1 cellular context compared by ENCODE assay signal in the genomic region with DNA sequence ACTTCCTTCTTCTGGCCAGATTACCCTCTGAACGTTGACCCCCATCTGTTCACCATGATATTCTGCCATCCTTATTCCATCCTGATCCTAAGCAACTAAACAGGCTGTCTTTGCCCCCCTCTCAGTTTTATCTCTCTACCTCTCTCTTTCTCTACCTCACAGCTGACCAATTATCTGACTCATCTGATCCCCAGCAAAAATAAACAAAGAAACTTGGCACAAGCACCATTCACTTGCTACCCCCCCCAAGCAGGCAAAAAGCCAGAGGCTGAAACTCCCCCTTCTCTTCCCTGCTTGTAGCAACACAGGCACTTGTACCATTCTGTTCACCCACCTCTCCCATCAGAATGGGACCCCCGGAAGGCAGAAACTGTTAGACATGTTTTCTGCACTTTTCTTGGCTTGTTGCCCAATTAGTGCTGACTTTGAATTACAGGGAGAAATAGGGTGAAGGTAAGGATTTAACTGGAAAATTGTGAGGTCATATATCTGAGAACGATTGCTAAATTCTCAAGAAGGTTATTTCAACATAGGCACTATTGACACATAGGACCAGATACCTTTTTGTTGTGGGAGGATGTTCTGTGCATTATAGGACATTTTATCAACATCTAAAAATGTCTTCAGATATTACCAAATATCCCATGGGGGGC.
TF ChIP-seq lines count a peak whose summit lies in the region.

No MANE protein-coding gene starts in this region.

TF ChIP-seq in HepG2, 621 proteins besides CTCF, POLR2A, EP300 and RAD21 (continued from another document and continues in another):
- TF ChIP-seq, protein P1, sequence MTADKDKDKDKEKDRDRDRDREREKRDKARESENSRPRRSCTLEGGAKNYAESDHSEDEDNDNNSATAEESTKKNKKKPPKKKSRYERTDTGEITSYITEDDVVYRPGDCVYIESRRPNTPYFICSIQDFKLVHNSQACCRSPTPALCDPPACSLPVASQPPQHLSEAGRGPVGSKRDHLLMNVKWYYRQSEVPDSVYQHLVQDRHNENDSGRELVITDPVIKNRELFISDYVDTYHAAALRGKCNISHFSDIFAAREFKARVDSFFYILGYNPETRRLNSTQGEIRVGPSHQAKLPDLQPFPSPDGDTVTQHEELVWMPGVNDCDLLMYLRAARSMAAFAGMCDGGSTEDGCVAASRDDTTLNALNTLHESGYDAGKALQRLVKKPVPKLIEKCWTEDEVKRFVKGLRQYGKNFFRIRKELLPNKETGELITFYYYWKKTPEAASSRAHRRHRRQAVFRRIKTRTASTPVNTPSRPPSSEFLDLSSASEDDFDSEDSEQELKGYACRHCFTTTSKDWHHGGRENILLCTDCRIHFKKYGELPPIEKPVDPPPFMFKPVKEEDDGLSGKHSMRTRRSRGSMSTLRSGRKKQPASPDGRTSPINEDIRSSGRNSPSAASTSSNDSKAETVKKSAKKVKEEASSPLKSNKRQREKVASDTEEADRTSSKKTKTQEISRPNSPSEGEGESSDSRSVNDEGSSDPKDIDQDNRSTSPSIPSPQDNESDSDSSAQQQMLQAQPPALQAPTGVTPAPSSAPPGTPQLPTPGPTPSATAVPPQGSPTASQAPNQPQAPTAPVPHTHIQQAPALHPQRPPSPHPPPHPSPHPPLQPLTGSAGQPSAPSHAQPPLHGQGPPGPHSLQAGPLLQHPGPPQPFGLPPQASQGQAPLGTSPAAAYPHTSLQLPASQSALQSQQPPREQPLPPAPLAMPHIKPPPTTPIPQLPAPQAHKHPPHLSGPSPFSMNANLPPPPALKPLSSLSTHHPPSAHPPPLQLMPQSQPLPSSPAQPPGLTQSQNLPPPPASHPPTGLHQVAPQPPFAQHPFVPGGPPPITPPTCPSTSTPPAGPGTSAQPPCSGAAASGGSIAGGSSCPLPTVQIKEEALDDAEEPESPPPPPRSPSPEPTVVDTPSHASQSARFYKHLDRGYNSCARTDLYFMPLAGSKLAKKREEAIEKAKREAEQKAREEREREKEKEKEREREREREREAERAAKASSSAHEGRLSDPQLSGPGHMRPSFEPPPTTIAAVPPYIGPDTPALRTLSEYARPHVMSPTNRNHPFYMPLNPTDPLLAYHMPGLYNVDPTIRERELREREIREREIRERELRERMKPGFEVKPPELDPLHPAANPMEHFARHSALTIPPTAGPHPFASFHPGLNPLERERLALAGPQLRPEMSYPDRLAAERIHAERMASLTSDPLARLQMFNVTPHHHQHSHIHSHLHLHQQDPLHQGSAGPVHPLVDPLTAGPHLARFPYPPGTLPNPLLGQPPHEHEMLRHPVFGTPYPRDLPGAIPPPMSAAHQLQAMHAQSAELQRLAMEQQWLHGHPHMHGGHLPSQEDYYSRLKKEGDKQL (CRISPR knock-in tag; IDR thresholded peaks at IDR 0.05; ENCODE audit: low read depth): no peak
- no peak for TF ChIP-seq PAWR (CRISPR knock-in tag; IDR thresholded peaks at IDR 0.05; ENCODE audit: borderline replicate concordance)
- no peak for TF ChIP-seq BORCS8-MEF2B (CRISPR knock-in tag; IDR thresholded peaks at IDR 0.05)
- no peak for TF ChIP-seq ZNF556 (CRISPR knock-in tag; IDR thresholded peaks at IDR 0.05; ENCODE audit: borderline replicate concordance)
- TF ChIP-seq ZSCAN22 (CRISPR knock-in tag; IDR thresholded peaks at IDR 0.05): no peak
- TF ChIP-seq REPIN1 (CRISPR knock-in tag; IDR thresholded peaks at IDR 0.05; ENCODE audit: borderline replicate concordance, low read depth): no peak
- TF ChIP-seq MED1 (CRISPR knock-in tag; IDR thresholded peaks at IDR 0.05): no peak; the same call in 1 of the 2 replicates
- TF ChIP-seq ARHGAP35 (CRISPR knock-in tag; IDR thresholded peaks at IDR 0.05; ENCODE audit: borderline replicate concordance): no peak
- TF ChIP-seq ZNF292 (CRISPR knock-in tag; IDR thresholded peaks at IDR 0.05; ENCODE audit: borderline replicate concordance, low read depth): no peak
- TF ChIP-seq, protein P2, sequence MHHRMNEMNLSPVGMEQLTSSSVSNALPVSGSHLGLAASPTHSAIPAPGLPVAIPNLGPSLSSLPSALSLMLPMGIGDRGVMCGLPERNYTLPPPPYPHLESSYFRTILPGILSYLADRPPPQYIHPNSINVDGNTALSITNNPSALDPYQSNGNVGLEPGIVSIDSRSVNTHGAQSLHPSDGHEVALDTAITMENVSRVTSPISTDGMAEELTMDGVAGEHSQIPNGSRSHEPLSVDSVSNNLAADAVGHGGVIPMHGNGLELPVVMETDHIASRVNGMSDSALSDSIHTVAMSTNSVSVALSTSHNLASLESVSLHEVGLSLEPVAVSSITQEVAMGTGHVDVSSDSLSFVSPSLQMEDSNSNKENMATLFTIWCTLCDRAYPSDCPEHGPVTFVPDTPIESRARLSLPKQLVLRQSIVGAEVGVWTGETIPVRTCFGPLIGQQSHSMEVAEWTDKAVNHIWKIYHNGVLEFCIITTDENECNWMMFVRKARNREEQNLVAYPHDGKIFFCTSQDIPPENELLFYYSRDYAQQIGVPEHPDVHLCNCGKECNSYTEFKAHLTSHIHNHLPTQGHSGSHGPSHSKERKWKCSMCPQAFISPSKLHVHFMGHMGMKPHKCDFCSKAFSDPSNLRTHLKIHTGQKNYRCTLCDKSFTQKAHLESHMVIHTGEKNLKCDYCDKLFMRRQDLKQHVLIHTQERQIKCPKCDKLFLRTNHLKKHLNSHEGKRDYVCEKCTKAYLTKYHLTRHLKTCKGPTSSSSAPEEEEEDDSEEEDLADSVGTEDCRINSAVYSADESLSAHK (CRISPR knock-in tag; IDR thresholded peaks at IDR 0.05; ENCODE audit: borderline replicate concordance): no peak
- no peak for TF ChIP-seq IRX3 (CRISPR knock-in tag; IDR thresholded peaks at IDR 0.05; ENCODE audit: borderline replicate concordance, low read depth)
- TF ChIP-seq ZNF354B (CRISPR knock-in tag; IDR thresholded peaks at IDR 0.05): no peak
- TF ChIP-seq DR1 (CRISPR knock-in tag; IDR thresholded peaks at IDR 0.05): no peak
- TF ChIP-seq, protein P3, sequence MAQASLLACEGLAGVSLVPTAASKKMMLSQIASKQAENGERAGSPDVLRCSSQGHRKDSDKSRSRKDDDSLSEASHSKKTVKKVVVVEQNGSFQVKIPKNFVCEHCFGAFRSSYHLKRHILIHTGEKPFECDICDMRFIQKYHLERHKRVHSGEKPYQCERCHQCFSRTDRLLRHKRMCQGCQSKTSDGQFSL (CRISPR knock-in tag; IDR thresholded peaks at IDR 0.05): 0 out of 2 replicates have a peak, but pooled peaks have one; percentile 35
- TF ChIP-seq ZNF543 (CRISPR knock-in tag; IDR thresholded peaks at IDR 0.05): no peak
- no peak for TF ChIP-seq ZBTB42 (CRISPR knock-in tag; IDR thresholded peaks at IDR 0.05)
- no peak for TF ChIP-seq ZBTB25 (CRISPR knock-in tag; IDR thresholded peaks at IDR 0.05)
- TF ChIP-seq FOSL2 (CRISPR knock-in tag; IDR thresholded peaks at IDR 0.05): peak; percentile 89
- TF ChIP-seq FOXA3 (CRISPR knock-in tag; IDR thresholded peaks at IDR 0.05): peak; percentile 70; the same call in 1 of the 2 replicates
- TF ChIP-seq ZNF431 (CRISPR knock-in tag; IDR thresholded peaks at IDR 0.05; ENCODE audit: borderline replicate concordance, low read depth): no peak
- no peak for TF ChIP-seq KMT2B (CRISPR knock-in tag; IDR thresholded peaks at IDR 0.05)
- TF ChIP-seq GZF1 (CRISPR knock-in tag; IDR thresholded peaks at IDR 0.05): no peak
- peak; percentile 47; the same call in 1 of the 2 replicates for TF ChIP-seq NFIC (IDR thresholded peaks at IDR 0.05; ENCODE audit: low read length)
- TF ChIP-seq KLF11 (CRISPR knock-in tag; IDR thresholded peaks at IDR 0.05): no peak
- no peak for TF ChIP-seq ZKSCAN1 (IDR thresholded peaks at IDR 0.05; ENCODE audit: low read length)
- TF ChIP-seq, protein P4, sequence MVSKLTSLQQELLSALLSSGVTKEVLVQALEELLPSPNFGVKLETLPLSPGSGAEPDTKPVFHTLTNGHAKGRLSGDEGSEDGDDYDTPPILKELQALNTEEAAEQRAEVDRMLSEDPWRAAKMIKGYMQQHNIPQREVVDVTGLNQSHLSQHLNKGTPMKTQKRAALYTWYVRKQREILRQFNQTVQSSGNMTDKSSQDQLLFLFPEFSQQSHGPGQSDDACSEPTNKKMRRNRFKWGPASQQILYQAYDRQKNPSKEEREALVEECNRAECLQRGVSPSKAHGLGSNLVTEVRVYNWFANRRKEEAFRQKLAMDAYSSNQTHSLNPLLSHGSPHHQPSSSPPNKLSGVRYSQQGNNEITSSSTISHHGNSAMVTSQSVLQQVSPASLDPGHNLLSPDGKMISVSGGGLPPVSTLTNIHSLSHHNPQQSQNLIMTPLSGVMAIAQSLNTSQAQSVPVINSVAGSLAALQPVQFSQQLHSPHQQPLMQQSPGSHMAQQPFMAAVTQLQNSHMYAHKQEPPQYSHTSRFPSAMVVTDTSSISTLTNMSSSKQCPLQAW (CRISPR knock-in tag; IDR thresholded peaks at IDR 0.05): 0 out of 2 replicates have a peak, but pooled peaks have one; percentile 13
- TF ChIP-seq ZNF501 (CRISPR knock-in tag; IDR thresholded peaks at IDR 0.05): 0 out of 2 replicates have a peak, but pooled peaks have one; percentile 40
- TF ChIP-seq BCL6 (CRISPR knock-in tag; IDR thresholded peaks at IDR 0.05): peak; percentile 4; the same call in 1 of the 2 replicates
- no peak for TF ChIP-seq ZNF790 (CRISPR knock-in tag; IDR thresholded peaks at IDR 0.05; ENCODE audit: borderline replicate concordance)
- TF ChIP-seq CREM (IDR thresholded peaks at IDR 0.05): no peak
- TF ChIP-seq CREM (CRISPR knock-in tag; IDR thresholded peaks at IDR 0.05): no peak
- TF ChIP-seq, protein P5, sequence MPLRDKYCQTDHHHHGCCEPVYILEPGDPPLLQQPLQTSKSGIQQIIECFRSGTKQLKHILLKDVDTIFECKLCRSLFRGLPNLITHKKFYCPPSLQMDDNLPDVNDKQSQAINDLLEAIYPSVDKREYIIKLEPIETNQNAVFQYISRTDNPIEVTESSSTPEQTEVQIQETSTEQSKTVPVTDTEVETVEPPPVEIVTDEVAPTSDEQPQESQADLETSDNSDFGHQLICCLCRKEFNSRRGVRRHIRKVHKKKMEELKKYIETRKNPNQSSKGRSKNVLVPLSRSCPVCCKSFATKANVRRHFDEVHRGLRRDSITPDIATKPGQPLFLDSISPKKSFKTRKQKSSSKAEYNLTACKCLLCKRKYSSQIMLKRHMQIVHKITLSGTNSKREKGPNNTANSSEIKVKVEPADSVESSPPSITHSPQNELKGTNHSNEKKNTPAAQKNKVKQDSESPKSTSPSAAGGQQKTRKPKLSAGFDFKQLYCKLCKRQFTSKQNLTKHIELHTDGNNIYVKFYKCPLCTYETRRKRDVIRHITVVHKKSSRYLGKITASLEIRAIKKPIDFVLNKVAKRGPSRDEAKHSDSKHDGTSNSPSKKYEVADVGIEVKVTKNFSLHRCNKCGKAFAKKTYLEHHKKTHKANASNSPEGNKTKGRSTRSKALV (CRISPR knock-in tag; IDR thresholded peaks at IDR 0.05): no peak
- TF ChIP-seq ZNF343 (CRISPR knock-in tag; IDR thresholded peaks at IDR 0.05): no peak
- TF ChIP-seq DBP (CRISPR knock-in tag; IDR thresholded peaks at IDR 0.05; ENCODE audit: not compliant biosample characterization): no peak
- TF ChIP-seq CEBPB (IDR thresholded peaks at IDR 0.05; ENCODE audit: borderline replicate concordance, low read depth, low read length): peak; percentile 48; the same call in 1 of the 2 replicates
- TF ChIP-seq STAT6 (CRISPR knock-in tag; IDR thresholded peaks at IDR 0.05; ENCODE audit: borderline replicate concordance): no peak
- TF ChIP-seq MAFF (IDR thresholded peaks at IDR 0.05; ENCODE audit: low read depth, low read length): 0 out of 2 replicates have a peak, but pooled peaks have one; percentile 1
- no peak for TF ChIP-seq SAP130 (CRISPR knock-in tag; IDR thresholded peaks at IDR 0.05; ENCODE audit: low read depth)
- no peak for TF ChIP-seq AGO1 (IDR thresholded peaks at IDR 0.05; ENCODE audit: low read depth, low read length, poor library complexity, severe bottlenecking)
- TF ChIP-seq FOXO1 (CRISPR knock-in tag; IDR thresholded peaks at IDR 0.05): peak; percentile 23; the same call in 1 of the 2 replicates
- no peak for TF ChIP-seq POLR2G (IDR thresholded peaks at IDR 0.05; ENCODE audit: low read depth, low read length)
- peak; percentile 42; the same call in 1 of the 2 replicates for TF ChIP-seq GATAD2A (CRISPR knock-in tag; IDR thresholded peaks at IDR 0.05)
- no peak for TF ChIP-seq ZNF432 (CRISPR knock-in tag; IDR thresholded peaks at IDR 0.05; ENCODE audit: borderline replicate concordance)
- TF ChIP-seq ZFP36 (IDR thresholded peaks at IDR 0.05; ENCODE audit: borderline replicate concordance, low read depth, low read length, partially characterized antibody): no peak
